ENCODE assay signal across 1 cellular context in genomic region chr10:60382946-60383681, GRCh38.
TF ChIP-seq lines count a peak whose summit lies in the region.

No MANE protein-coding gene starts in this region.

TF ChIP-seq in GM23338, 12 proteins besides CTCF, POLR2A, EP300 and RAD21 (continued from another document):
- TF ChIP-seq, protein P1, sequence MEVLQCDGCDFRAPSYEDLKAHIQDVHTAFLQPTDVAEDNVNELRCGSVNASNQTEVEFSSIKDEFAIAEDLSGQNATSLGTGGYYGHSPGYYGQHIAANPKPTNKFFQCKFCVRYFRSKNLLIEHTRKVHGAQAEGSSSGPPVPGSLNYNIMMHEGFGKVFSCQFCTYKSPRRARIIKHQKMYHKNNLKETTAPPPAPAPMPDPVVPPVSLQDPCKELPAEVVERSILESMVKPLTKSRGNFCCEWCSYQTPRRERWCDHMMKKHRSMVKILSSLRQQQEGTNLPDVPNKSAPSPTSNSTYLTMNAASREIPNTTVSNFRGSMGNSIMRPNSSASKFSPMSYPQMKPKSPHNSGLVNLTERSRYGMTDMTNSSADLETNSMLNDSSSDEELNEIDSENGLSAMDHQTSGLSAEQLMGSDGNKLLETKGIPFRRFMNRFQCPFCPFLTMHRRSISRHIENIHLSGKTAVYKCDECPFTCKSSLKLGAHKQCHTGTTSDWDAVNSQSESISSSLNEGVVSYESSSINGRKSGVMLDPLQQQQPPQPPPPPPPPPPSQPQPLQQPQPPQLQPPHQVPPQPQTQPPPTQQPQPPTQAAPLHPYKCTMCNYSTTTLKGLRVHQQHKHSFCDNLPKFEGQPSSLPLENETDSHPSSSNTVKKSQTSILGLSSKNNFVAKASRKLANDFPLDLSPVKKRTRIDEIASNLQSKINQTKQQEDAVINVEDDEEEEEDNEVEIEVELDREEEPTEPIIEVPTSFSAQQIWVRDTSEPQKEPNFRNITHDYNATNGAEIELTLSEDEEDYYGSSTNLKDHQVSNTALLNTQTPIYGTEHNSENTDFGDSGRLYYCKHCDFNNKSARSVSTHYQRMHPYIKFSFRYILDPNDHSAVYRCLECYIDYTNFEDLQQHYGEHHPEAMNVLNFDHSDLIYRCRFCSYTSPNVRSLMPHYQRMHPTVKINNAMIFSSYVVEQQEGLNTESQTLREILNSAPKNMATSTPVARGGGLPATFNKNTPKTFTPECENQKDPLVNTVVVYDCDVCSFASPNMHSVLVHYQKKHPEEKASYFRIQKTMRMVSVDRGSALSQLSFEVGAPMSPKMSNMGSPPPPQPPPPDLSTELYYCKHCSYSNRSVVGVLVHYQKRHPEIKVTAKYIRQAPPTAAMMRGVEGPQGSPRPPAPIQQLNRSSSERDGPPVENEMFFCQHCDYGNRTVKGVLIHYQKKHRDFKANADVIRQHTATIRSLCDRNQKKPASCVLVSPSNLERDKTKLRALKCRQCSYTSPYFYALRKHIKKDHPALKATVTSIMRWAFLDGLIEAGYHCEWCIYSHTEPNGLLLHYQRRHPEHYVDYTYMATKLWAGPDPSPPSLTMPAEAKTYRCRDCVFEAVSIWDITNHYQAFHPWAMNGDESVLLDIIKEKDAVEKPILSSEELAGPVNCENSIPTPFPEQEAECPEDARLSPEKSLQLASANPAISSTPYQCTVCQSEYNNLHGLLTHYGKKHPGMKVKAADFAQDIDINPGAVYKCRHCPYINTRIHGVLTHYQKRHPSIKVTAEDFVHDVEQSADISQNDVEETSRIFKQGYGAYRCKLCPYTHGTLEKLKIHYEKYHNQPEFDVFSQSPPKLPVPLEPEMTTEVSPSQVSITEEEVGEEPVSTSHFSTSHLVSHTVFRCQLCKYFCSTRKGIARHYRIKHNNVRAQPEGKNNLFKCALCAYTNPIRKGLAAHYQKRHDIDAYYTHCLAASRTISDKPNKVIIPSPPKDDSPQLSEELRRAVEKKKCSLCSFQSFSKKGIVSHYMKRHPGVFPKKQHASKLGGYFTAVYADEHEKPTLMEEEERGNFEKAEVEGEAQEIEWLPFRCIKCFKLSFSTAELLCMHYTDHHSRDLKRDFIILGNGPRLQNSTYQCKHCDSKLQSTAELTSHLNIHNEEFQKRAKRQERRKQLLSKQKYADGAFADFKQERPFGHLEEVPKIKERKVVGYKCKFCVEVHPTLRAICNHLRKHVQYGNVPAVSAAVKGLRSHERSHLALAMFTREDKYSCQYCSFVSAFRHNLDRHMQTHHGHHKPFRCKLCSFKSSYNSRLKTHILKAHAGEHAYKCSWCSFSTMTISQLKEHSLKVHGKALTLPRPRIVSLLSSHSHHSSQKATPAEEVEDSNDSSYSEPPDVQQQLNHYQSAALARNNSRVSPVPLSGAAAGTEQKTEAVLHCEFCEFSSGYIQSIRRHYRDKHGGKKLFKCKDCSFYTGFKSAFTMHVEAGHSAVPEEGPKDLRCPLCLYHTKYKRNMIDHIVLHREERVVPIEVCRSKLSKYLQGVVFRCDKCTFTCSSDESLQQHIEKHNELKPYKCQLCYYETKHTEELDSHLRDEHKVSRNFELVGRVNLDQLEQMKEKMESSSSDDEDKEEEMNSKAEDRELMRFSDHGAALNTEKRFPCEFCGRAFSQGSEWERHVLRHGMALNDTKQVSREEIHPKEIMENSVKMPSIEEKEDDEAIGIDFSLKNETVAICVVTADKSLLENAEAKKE (CRISPR knock-in tag; IDR thresholded peaks at IDR 0.05): no peak
